ENCODE assay signal across 25 cellular contexts in genomic region chr3:140469491-140469890, GRCh38.
DNase-seq lines count a peak whose midpoint lies in the region; ATAC-seq and TF ChIP-seq lines count a peak whose summit lies in the region.
"Had no signal": no experiment of that assay in that cellular context is flagged by ENCODE, and none has a peak within 500 bp of the region (broad histone marks: within the 10 kb centered on the region; RNA-seq: fewer than 3 reads in every experiment).

No MANE protein-coding gene starts in this region.

- H3K23ac ChIP-seq in neuronal stem cell (ENCODE audit: low read depth, low read length, poor library complexity) = no peak overlapping the region

- no peak overlapping the region for H2BK120ac ChIP-seq in neuronal stem cell (ENCODE audit: low read depth, low read length)

- ATAC-seq in RWPE2 (ENCODE audit: low read depth) = peak; percentile 52; the same call in 1 of the 3 replicates
- ATAC-seq: activated CD4-positive, CD25-positive, alpha-beta regulatory T cell treated with anti-CD3 and anti-CD28 coated beads, Interleukin-2, amount 50 U/mL, for 24 hours; activated T-cell treated with anti-CD3 and anti-CD28 coated beads, Interleukin-2, amount 50 U/mL, for 72 hours; heart right ventricle; lower lobe of right lung; naive thymus-derived CD8-positive, alpha-beta T cell; psoas muscle; stimulated activated effector memory CD8-positive, alpha-beta T cell treated with anti-CD3 and anti-CD28 coated beads, Interleukin-12 subunit alpha, Interleukin-12 subunit beta, amount 100 ng/mL, for 72 hours had no signal

- H2BK5ac ChIP-seq in neuronal stem cell (ENCODE audit: low read length) = no peak overlapping the region

- H3K27me3 ChIP-seq in RWPE2 (ENCODE audit: insufficient read depth, poor library complexity, severe bottlenecking) (no peaks in the 10 kb centered on the region), neuronal stem cell (ENCODE audit: control insufficient read depth in 3 of 3, insufficient read depth in 3 of 3, low read depth in 1 of 3, low read length in 3 of 3) (no peaks in the 10 kb centered on the region)
- H3K27me3 ChIP-seq: BLaER1, heart right ventricle had no signal

- H3K18ac ChIP-seq in neuronal stem cell (ENCODE audit: low read length) = no peak overlapping the region

- no peak overlapping the region for H3K9ac ChIP-seq in neuronal stem cell (ENCODE audit: low read depth, low read length, poor library complexity)
- H3K9ac ChIP-seq: BLaER1, SK-N-SH had no signal

- no peak overlapping the region for H3K4me2 ChIP-seq in neuronal stem cell (ENCODE audit: insufficient read depth, low read length, poor library complexity, severe bottlenecking)
- H3K4me2 ChIP-seq: BLaER1, SK-N-SH had no signal

- WGBS in neuronal stem cell (ENCODE audit: extremely low coverage in 2 of 2, insufficient read length in 2 of 2, insufficient replicate concordance in 1 of 2), 2 donors = no CpG with 5 or more reads among the region's 4 CpGs

- H3K14ac ChIP-seq in neuronal stem cell (ENCODE audit: low read length) = no peak overlapping the region

- no peak overlapping the region for H4K8ac ChIP-seq in neuronal stem cell (ENCODE audit: low read depth, low read length)

- DNase-seq in HT1080 (ENCODE audit: low read depth) = peak; percentile 59
- no peak for DNase-seq in RWPE2 (ENCODE audit: low spot score)
- peak; percentile 60 for DNase-seq in epithelial cell of prostate (ENCODE audit: low read depth, low spot score)
- DNase-seq in neuronal stem cell (ENCODE audit: low spot score) = no peak
- DNase-seq in NCI-H2196 treated with DMSO at 0.1 percent for 48 hours (lab: John Stamatoyannopoulos, UW; ENCODE audit: unreplicated experiment) = no peak
- no peak for DNase-seq in NCI-H1105 treated with DMSO at 0.1 percent for 48 hours (lab: John Stamatoyannopoulos, UW)
- no peak for DNase-seq in medulla oblongata (ENCODE audit: extremely low spot score)
- no peak for DNase-seq in HCEC 1CT
- DNase-seq: activated CD4-positive, alpha-beta T cell treated with anti-CD3 and anti-CD28 coated beads, Interleukin-2, amount 50 U/mL, for 48 hours; activated naive CD4-positive, alpha-beta T cell treated with Interleukin-2 at 50 U/mL for 16 hours; activated T-cell treated with anti-CD3 and anti-CD28 coated beads, Interleukin-2, amount 50 U/mL, for 72 hours; DMS153; heart right ventricle; Karpas-422; kidney glomerular epithelial cell; lower lobe of right lung; naive thymus-derived CD8-positive, alpha-beta T cell; NCI-H1694; NCI-H510A; psoas muscle; SK-N-SH had no signal

- H3K36me3 ChIP-seq in RWPE2 (ENCODE audit: low read depth) (no peaks in the 10 kb centered on the region), neuronal stem cell (replicated peaks in 1 of 2; ENCODE audit: control insufficient read depth in 2 of 2, insufficient read depth in 2 of 2, low read length in 2 of 2) (no peaks in the 10 kb centered on the region)
- H3K36me3 ChIP-seq: BLaER1, heart right ventricle, lower lobe of right lung had no signal

- no peak overlapping the region for H2BK15ac ChIP-seq in neuronal stem cell (ENCODE audit: low read length)

- no peak overlapping the region for H3K4ac ChIP-seq in neuronal stem cell (ENCODE audit: low read length)

- H2AK5ac ChIP-seq in neuronal stem cell (ENCODE audit: low read depth, low read length) = peak overlapping the region; percentile 45

- H3K79me1 ChIP-seq in neuronal stem cell (ENCODE audit: low read depth, low read length) = no peaks in the 10 kb centered on the region

- no peak overlapping the region for H3K27ac ChIP-seq in RWPE2 (ENCODE audit: poor library complexity, severe bottlenecking)
- H3K27ac ChIP-seq in epithelial cell of prostate = no peak overlapping the region
- H3K27ac ChIP-seq in neuronal stem cell (replicated peaks; ENCODE audit: low read length) = no peak overlapping the region
- H3K27ac ChIP-seq: BLaER1, heart right ventricle, HL-60, lower lobe of right lung, psoas muscle had no signal

- no peak overlapping the region for H4K91ac ChIP-seq in neuronal stem cell (ENCODE audit: low read depth, low read length, poor library complexity)

- H3K4me1 ChIP-seq in RWPE2 (ENCODE audit: insufficient read depth, poor library complexity, severe bottlenecking) (no peaks in the 10 kb centered on the region), neuronal stem cell (ENCODE audit: control insufficient read depth in 2 of 2, insufficient read depth in 1 of 2, low read depth in 1 of 2, low read length in 2 of 2) (peaks cover 0 to 28% of the 10 kb centered on the region in 2 donors)
- H3K4me1 ChIP-seq: BLaER1, psoas muscle had no signal

- H2BK12ac ChIP-seq in neuronal stem cell (ENCODE audit: low read length) = no peak overlapping the region

- H3K9me3 ChIP-seq in RWPE2 (ENCODE audit: severe bottlenecking) (no peaks in the 10 kb centered on the region), neuronal stem cell (replicated peaks in 1 of 2; ENCODE audit: control insufficient read depth in 2 of 2, insufficient read depth in 1 of 2, low read depth in 1 of 2, low read length in 2 of 2) (no peaks in the 10 kb centered on the region)
- H3K9me3 ChIP-seq: BLaER1, heart right ventricle, lower lobe of right lung, psoas muscle, SK-N-SH had no signal

- no peak overlapping the region for H3K4me3 ChIP-seq in RWPE2 (ENCODE audit: severe bottlenecking)
- no peak overlapping the region for H3K4me3 ChIP-seq in neuronal stem cell (ENCODE audit: low read length in 2 of 2)
- H3K4me3 ChIP-seq: BLaER1, heart right ventricle, lower lobe of right lung, psoas muscle had no signal

- no peak overlapping the region for H2AFZ ChIP-seq in neuronal stem cell (ENCODE audit: low read length)

- no peak for TF ChIP-seq CTCF in RWPE2 (IDR thresholded peaks at IDR 0.05; ENCODE audit: poor library complexity, severe bottlenecking)

Comparison
In these comparisons a context has a peak if more than half of its experiments do, and no peak if none do; other contexts are left out.
1. DNase-seq: peak in HT1080 (single experiment) and epithelial cell of prostate (single experiment); none in RWPE2 (single experiment), neuronal stem cell (single experiment), NCI-H2196 treated with DMSO at 0.1 percent for 48 hours (single experiment), NCI-H1105 treated with DMSO at 0.1 percent for 48 hours (single experiment), medulla oblongata (single experiment) and HCEC 1CT (single experiment).